ENCODE assay signal across 8 cellular contexts in genomic region chr1:13730751-13731482, GRCh38. TPM values are rescaled to one million over a fixed set of nuclear protein-coding genes. Genes with fewer than 3 reads are reported as not detected.
A peak's percentile ranks its signal among the peaks of the same experiment; 100 is the strongest.
DNase-seq lines count a peak whose midpoint lies in the region; ATAC-seq and TF ChIP-seq lines count a peak whose summit lies in the region.

No MANE protein-coding gene starts in this region.

- no peak overlapping the region for H3K9ac ChIP-seq in SK-N-SH

- H3K36me3 Mint-ChIP-seq in CD8-positive, alpha-beta memory T cell: peaks cover 0 to 19% (median 3%) of the 10 kb centered on the region in 3 donors
- peaks cover 9% of the 10 kb centered on the region for H3K36me3 Mint-ChIP-seq in activated CD4-positive, alpha-beta memory T cell treated with anti-CD3 and anti-CD28 coated beads for 36 hours

- no peaks in the 10 kb centered on the region for H3K36me3 ChIP-seq in CD8-positive, alpha-beta memory T cell (ENCODE audit: insufficient read depth, low read length)
- peaks cover 0 to 4% of the 10 kb centered on the region in 2 experiments for H3K36me3 ChIP-seq in SK-N-SH (replicated peaks in 1 of 2; ENCODE audit: control insufficient read depth in 1 of 2, insufficient read depth in 2 of 2, low read length in 1 of 2)

- peak overlapping the region; percentile 33 for H3K4me3 ChIP-seq in CD8-positive, alpha-beta memory T cell (ENCODE audit: low read length)
- H3K4me3 ChIP-seq in HL-60 (replicated peaks; ENCODE audit: insufficient read depth, low read length) (no peak overlapping the region), epithelial cell of proximal tubule (ENCODE audit: low read depth, low read length) (peak overlapping the region; percentile 27), SK-N-SH (ENCODE audit: low read depth in 2 of 2, low read length in 1 of 2) (no peak overlapping the region)

- no peaks in the 10 kb centered on the region; the same call in 1 of the 2 replicates for H3K79me2 ChIP-seq in SK-N-SH (ENCODE audit: insufficient read depth)

- H3K27ac Mint-ChIP-seq in CD8-positive, alpha-beta memory T cell: peak overlapping the region; percentile 96 to 100 (median 98)
- peak overlapping the region; percentile 98 for H3K27ac Mint-ChIP-seq in activated CD4-positive, alpha-beta memory T cell treated with anti-CD3 and anti-CD28 coated beads for 36 hours

- H4K20me1 ChIP-seq in SK-N-SH (ENCODE audit: insufficient read depth): no peaks in the 10 kb centered on the region

- CTCF ChIA-PET in CD8-positive, alpha-beta memory T cell (lab: Charles Lee): interaction anchor here (0.7 to 1.7 kb wide), 5 partner anchors 19 to 65 kb away, joined by 3 to 6 read pairs (median 5); no protein-coding TSS in a partner anchor
- CTCF ChIA-PET in activated CD4-positive, alpha-beta memory T cell treated with anti-CD3 and anti-CD28 coated beads for 36 hours (lab: Charles Lee): interaction anchor here (0.7 to 1.9 kb wide), 3 partner anchors 18 to 30 kb away, joined by 3 to 11 read pairs (median 3); no protein-coding TSS in a partner anchor
- CTCF ChIA-PET in SK-N-SH (lab: Yijun Ruan, JAX): no interaction called here

- no peak for TF ChIP-seq RAD21 in SK-N-SH (IDR thresholded peaks at IDR 0.05; ENCODE audit: low read length)

- WGBS in SK-N-SH (ENCODE audit: low lambda C conversion rate): 94% methylated on average over 12 of the region's 12 CpGs

- H3K4me3 Mint-ChIP-seq in CD8-positive, alpha-beta memory T cell: peak overlapping the region; percentile 70 to 93 (median 84)
- peak overlapping the region; percentile 81 for H3K4me3 Mint-ChIP-seq in activated CD4-positive, alpha-beta memory T cell treated with anti-CD3 and anti-CD28 coated beads for 36 hours

- ATAC-seq in GM19463 (IDR thresholded peaks at IDR 0.05; ENCODE audit: unreplicated experiment): peak; percentile 92

- H3K9me3 Mint-ChIP-seq in CD8-positive, alpha-beta memory T cell: no peaks in the 10 kb centered on the region
- no peaks in the 10 kb centered on the region for H3K9me3 Mint-ChIP-seq in activated CD4-positive, alpha-beta memory T cell treated with anti-CD3 and anti-CD28 coated beads for 36 hours

- H3K9me2 ChIP-seq in SK-N-SH: no peaks in the 10 kb centered on the region

- H3F3A ChIP-seq in SK-N-SH (replicated peaks; ENCODE audit: insufficient read depth): no peaks in the 10 kb centered on the region

- no peaks in the 10 kb centered on the region for H3K27me3 ChIP-seq in CD8-positive, alpha-beta memory T cell (ENCODE audit: insufficient read depth, low read length, poor library complexity, severe bottlenecking)
- H3K27me3 ChIP-seq in HL-60 (ENCODE audit: insufficient read depth, poor library complexity, severe bottlenecking) (no peaks in the 10 kb centered on the region), SK-N-SH (ENCODE audit: insufficient read depth) (no peaks in the 10 kb centered on the region)

- H2AFZ ChIP-seq in SK-N-SH (ENCODE audit: low read depth): no peak overlapping the region

- H3K27ac ChIP-seq in CD8-positive, alpha-beta memory T cell (ENCODE audit: low read depth, low read length): peak overlapping the region; percentile 57
- peak overlapping the region; percentile 66 for H3K27ac ChIP-seq in HL-60 (replicated peaks)
- H3K27ac ChIP-seq in SK-N-SH (ENCODE audit: low read depth in 2 of 2, low read length in 1 of 2): no peak overlapping the region

- POLR2A ChIA-PET in CD8-positive, alpha-beta memory T cell (lab: Charles Lee): interaction anchor here (0.6 to 2.9 kb wide), 9 partner anchors 8 to 1823 kb away, joined by 3 to 32 read pairs (median 5); no protein-coding TSS in a partner anchor
- POLR2A ChIA-PET in activated CD4-positive, alpha-beta memory T cell treated with anti-CD3 and anti-CD28 coated beads for 36 hours (lab: Charles Lee): interaction anchor here (0.7 to 5.7 kb wide), 7 partner anchors 18 to 64 kb away, joined by 3 to 33 read pairs (median 4); no protein-coding TSS in a partner anchor
- POLR2A ChIA-PET in SK-N-SH (lab: Yijun Ruan, JAX): no interaction called here

- intact Hi-C loops in activated CD4-positive, alpha-beta memory T cell treated with anti-CD3 and anti-CD28 coated beads for 36 hours (cut with micrococcal nuclease): loop anchor here (1.0 to 5.0 kb wide), 5 partner anchors 18 to 1796 kb away; partner anchors contain the start of gene DNAJC16

- no peak overlapping the region for H3K4me2 ChIP-seq in SK-N-SH

- peaks cover 78 to 95% (median 93%) of the 10 kb centered on the region in 3 donors for H3K4me1 Mint-ChIP-seq in CD8-positive, alpha-beta memory T cell
- H3K4me1 Mint-ChIP-seq in activated CD4-positive, alpha-beta memory T cell treated with anti-CD3 and anti-CD28 coated beads for 36 hours (ENCODE audit: low read depth): peaks cover 67% of the 10 kb centered on the region

- TF ChIP-seq EP300 in SK-N-SH (IDR thresholded peaks at IDR 0.05; ENCODE audit: borderline replicate concordance in 1 of 2, low read depth in 1 of 2, low read length in 1 of 2): no peak

- no peak for TF ChIP-seq CTCF in HL-60 (IDR thresholded peaks at IDR 0.05; ENCODE audit: insufficient read depth, low read length)
- TF ChIP-seq CTCF in epithelial cell of proximal tubule (conservative IDR thresholded peaks at IDR 0.05; ENCODE audit: low read depth, low read length): no peak
- no peak for TF ChIP-seq CTCF in SK-N-SH (IDR thresholded peaks at IDR 0.05)

- peaks cover 67% of the 10 kb centered on the region for H3K4me1 ChIP-seq in CD8-positive, alpha-beta memory T cell (ENCODE audit: insufficient read depth, low read length)
- H3K4me1 ChIP-seq in SK-N-SH (ENCODE audit: control insufficient read depth in 1 of 2, insufficient read depth in 2 of 2, low read depth in 1 of 2, low read length in 1 of 2): no peaks in the 10 kb centered on the region; a peak in 1 of 4 replicates

- H3K27me3 Mint-ChIP-seq in CD8-positive, alpha-beta memory T cell: no peaks in the 10 kb centered on the region
- no peaks in the 10 kb centered on the region for H3K27me3 Mint-ChIP-seq in activated CD4-positive, alpha-beta memory T cell treated with anti-CD3 and anti-CD28 coated beads for 36 hours

- DNase-seq in CD8-positive, alpha-beta memory T cell: peak; percentile 67 to 92 (median 89)
- DNase-seq in HL-60 (ENCODE audit: low read depth in 1 of 2, low spot score in 1 of 2) (peak in 1 of 2 experiments; percentile 74), epithelial cell of proximal tubule (ENCODE audit: low read depth) (no peak), SK-N-SH (no peak), EL (no peak)
- DNase-seq in activated CD4-positive, alpha-beta memory T cell treated with anti-CD3 and anti-CD28 coated beads for 36 hours: peak; percentile 92
- DNase-seq in stimulated activated CD4-positive, alpha-beta T cell treated with anti-CD3 and anti-CD28 coated beads, Interleukin-1b, Interleukin-23, amount 100 ng/mL, for 48 hours: peak; percentile 89

- no peaks in the 10 kb centered on the region for H3K9me3 ChIP-seq in CD8-positive, alpha-beta memory T cell (ENCODE audit: low read length)
- H3K9me3 ChIP-seq in SK-N-SH: no peaks in the 10 kb centered on the region; the same call in 1 of the 2 replicates

TF ChIP-seq in SK-N-SH, 30 proteins besides CTCF, POLR2A, EP300 and RAD21 (continues in another document):
- TF ChIP-seq YY1 (IDR thresholded peaks at IDR 0.05; ENCODE audit: low read depth): no peak
- no peak for TF ChIP-seq MAX (IDR thresholded peaks at IDR 0.05; ENCODE audit: low read depth)
- TF ChIP-seq IRF3 (IDR thresholded peaks at IDR 0.05; ENCODE audit: low read depth, low read length): no peak
- TF ChIP-seq, protein P1, sequence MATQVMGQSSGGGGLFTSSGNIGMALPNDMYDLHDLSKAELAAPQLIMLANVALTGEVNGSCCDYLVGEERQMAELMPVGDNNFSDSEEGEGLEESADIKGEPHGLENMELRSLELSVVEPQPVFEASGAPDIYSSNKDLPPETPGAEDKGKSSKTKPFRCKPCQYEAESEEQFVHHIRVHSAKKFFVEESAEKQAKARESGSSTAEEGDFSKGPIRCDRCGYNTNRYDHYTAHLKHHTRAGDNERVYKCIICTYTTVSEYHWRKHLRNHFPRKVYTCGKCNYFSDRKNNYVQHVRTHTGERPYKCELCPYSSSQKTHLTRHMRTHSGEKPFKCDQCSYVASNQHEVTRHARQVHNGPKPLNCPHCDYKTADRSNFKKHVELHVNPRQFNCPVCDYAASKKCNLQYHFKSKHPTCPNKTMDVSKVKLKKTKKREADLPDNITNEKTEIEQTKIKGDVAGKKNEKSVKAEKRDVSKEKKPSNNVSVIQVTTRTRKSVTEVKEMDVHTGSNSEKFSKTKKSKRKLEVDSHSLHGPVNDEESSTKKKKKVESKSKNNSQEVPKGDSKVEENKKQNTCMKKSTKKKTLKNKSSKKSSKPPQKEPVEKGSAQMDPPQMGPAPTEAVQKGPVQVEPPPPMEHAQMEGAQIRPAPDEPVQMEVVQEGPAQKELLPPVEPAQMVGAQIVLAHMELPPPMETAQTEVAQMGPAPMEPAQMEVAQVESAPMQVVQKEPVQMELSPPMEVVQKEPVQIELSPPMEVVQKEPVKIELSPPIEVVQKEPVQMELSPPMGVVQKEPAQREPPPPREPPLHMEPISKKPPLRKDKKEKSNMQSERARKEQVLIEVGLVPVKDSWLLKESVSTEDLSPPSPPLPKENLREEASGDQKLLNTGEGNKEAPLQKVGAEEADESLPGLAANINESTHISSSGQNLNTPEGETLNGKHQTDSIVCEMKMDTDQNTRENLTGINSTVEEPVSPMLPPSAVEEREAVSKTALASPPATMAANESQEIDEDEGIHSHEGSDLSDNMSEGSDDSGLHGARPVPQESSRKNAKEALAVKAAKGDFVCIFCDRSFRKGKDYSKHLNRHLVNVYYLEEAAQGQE (IDR thresholded peaks at IDR 0.05; ENCODE audit: low read depth, low read length): no peak
- TF ChIP-seq SMC3 (IDR thresholded peaks at IDR 0.05; ENCODE audit: low read depth, low read length): no peak
- TF ChIP-seq SIN3A (IDR thresholded peaks at IDR 0.05; ENCODE audit: borderline replicate concordance, low read depth, low read length): no peak

RNA-seq across cellular contexts. Expression of gene PRDM2, which starts 30.9 kb away (rescaled TPM):
- total RNA-seq in CD8-positive, alpha-beta memory T cell: 10 to 100 TPM; 67.9 to 70.1 TPM
- 24.4 TPM for polyA plus RNA-seq in CD8-positive, alpha-beta memory T cell
- total RNA-seq in activated CD4-positive, alpha-beta memory T cell treated with anti-CD3 and anti-CD28 coated beads for 36 hours: 10 to 100 TPM; 41.7 to 44.6 TPM
- total RNA-seq in epithelial cell of proximal tubule: 10.3 and 12.5 TPM in 2 replicates
- polyA plus RNA-seq in SK-N-SH (2012; rRNA removed): 7.2 and 7.4 TPM in 2 replicates
- 6.5 and 6.7 TPM in 2 replicates for polyA plus RNA-seq in SK-N-SH (2012; cell fraction: cytosol; rRNA removed)
- polyA plus RNA-seq in SK-N-SH (2012; cell fraction: nucleus; rRNA removed): 27.2 and 29.4 TPM in 2 replicates

Comparison
In these comparisons a context has a peak if more than half of its experiments do, and no peak if none do; other contexts are left out.
1. DNase-seq: peak in CD8-positive, alpha-beta memory T cell (5 of 5), activated CD4-positive, alpha-beta memory T cell treated with anti-CD3 and anti-CD28 coated beads for 36 hours (single experiment) and stimulated activated CD4-positive, alpha-beta T cell treated with anti-CD3 and anti-CD28 coated beads, Interleukin-1b, Interleukin-23, amount 100 ng/mL, for 48 hours (single experiment); none in epithelial cell of proximal tubule (single experiment), SK-N-SH (single experiment) and EL (single experiment).
2. H3K27ac ChIP-seq: peak in CD8-positive, alpha-beta memory T cell (single experiment) and HL-60 (single experiment); none in SK-N-SH (0 of 2).
3. H3K4me3 ChIP-seq: peak in CD8-positive, alpha-beta memory T cell (single experiment) and epithelial cell of proximal tubule (single experiment); none in HL-60 (single experiment) and SK-N-SH (0 of 2).